24 cellular contexts compared by ENCODE assay signal in genomic region chr4:5752803-5753184, GRCh38. TPM values are rescaled to one million over a fixed set of nuclear protein-coding genes. Genes with fewer than 3 reads are reported as not detected.
A peak's percentile ranks its signal among the peaks of the same experiment; 100 is the strongest.
DNase-seq lines count a peak whose midpoint lies in the region; ATAC-seq and TF ChIP-seq lines count a peak whose summit lies in the region.
"Had no signal": no experiment of that assay in that cellular context is flagged by ENCODE, and none has a peak within 500 bp of the region (broad histone marks: within the 10 kb centered on the region; RNA-seq: fewer than 3 reads in every experiment).

No MANE protein-coding gene starts in this region.

- H3K9me3 ChIP-seq in AG04450 (ENCODE audit: control insufficient read depth, insufficient read depth, low read length) = peaks cover 5% of the 10 kb centered on the region; the same call in 1 of the 2 replicates
- H3K9me3 ChIP-seq in PC-3 (ENCODE audit: low read length) = no peaks in the 10 kb centered on the region
- H3K9me3 ChIP-seq: SJCRH30 had no signal

- H3K9ac ChIP-seq in PC-3 (ENCODE audit: low read length) (no peak overlapping the region), mesendoderm (ENCODE audit: low read length) (no peak overlapping the region)

- no peaks in the 10 kb centered on the region for H3K9me2 ChIP-seq in PC-3 (replicated peaks; ENCODE audit: low read length)

- no peak overlapping the region for H3K23ac ChIP-seq in mesendoderm (ENCODE audit: low read length)

- no peak overlapping the region for H3K18ac ChIP-seq in mesendoderm (ENCODE audit: low read length)

- H4K20me1 ChIP-seq in PC-3 (ENCODE audit: low read length) = no peaks in the 10 kb centered on the region

- TF ChIP-seq CTCF in AG04450 (IDR thresholded peaks at IDR 0.05; ENCODE audit: low read depth, low read length) (no peak), PC-3 (conservative IDR thresholded peaks at IDR 0.05; ENCODE audit: low read depth, low read length) (no peak), GM10266 (IDR thresholded peaks at IDR 0.05; ENCODE audit: control insufficient read depth, insufficient read depth, low read depth, missing control alignments) (no peak)

- no peak overlapping the region for H2AK5ac ChIP-seq in mesendoderm (ENCODE audit: low read length)

- no peak overlapping the region for H2BK15ac ChIP-seq in mesendoderm (replicated peaks; ENCODE audit: low read depth)

- H3K79me2 ChIP-seq in PC-3 (ENCODE audit: low read length) = no peaks in the 10 kb centered on the region
- H3K79me2 ChIP-seq in mesendoderm (ENCODE audit: control insufficient read depth, insufficient read depth, low read length) = no peaks in the 10 kb centered on the region

- CTCF ChIA-PET in AG04450 (lab: Charles Lee) = no interaction called here
- CTCF ChIA-PET in PC-3 (lab: Charles Lee) = no interaction called here

- no peak overlapping the region for H3K4me2 ChIP-seq in PC-3 (ENCODE audit: low read length)
- H3K4me2 ChIP-seq in mesendoderm (ENCODE audit: low read length) = no peak overlapping the region

- no CpG with 5 or more reads among the region's 15 CpGs for WGBS in mesendoderm (ENCODE audit: extremely low coverage, insufficient coverage, low lambda C conversion rate)

- peak overlapping the region; percentile 47 for H3K56ac ChIP-seq in mesendoderm (ENCODE audit: low read length)

- DNase-seq in AG04450 (ENCODE audit: low read depth, low spot score) = no peak
- no peak for DNase-seq in PC-3
- no peak for DNase-seq in epithelial cell of prostate (ENCODE audit: low read depth, low spot score)
- no peak for DNase-seq in mesendoderm
- no peak for DNase-seq in GM10266 (ENCODE audit: extremely low spot score)
- no peak for DNase-seq in H4 (ENCODE audit: low spot score)
- DNase-seq in NCI-H187 treated with DMSO at 0.1 percent for 48 hours (lab: John Stamatoyannopoulos, UW) = no peak
- DNase-seq: activated CD8-positive, alpha-beta T cell treated with anti-CD3 and anti-CD28 coated beads for 36 hours; activated naive CD4-positive, alpha-beta T cell treated with anti-CD3 and anti-CD28 coated beads, Interleukin-2, amount 50 U/mL, for 16 hours; activated T-cell treated with anti-CD3 and anti-CD28 coated beads, Interleukin-2, amount 50 U/mL, for 24 hours; CD4-positive, alpha-beta T cell; DMS53; dorsolateral prefrontal cortex; left cardiac atrium; MV-4-11; NCI-H2029; SJCRH30; stimulated activated CD4-positive, alpha-beta T cell treated with anti-CD3 and anti-CD28 coated beads, Interleukin-4, amount 100 ng/mL, for 24 hours; T-helper 17 cell had no signal

- no peak overlapping the region for H4K8ac ChIP-seq in mesendoderm (ENCODE audit: low read depth, low read length)

- H3K79me1 ChIP-seq in mesendoderm (ENCODE audit: low read length) = no peaks in the 10 kb centered on the region

- H4K5ac ChIP-seq in mesendoderm (ENCODE audit: low read length) = no peak overlapping the region

- intact Hi-C loops in PC-3 (cut with micrococcal nuclease) = no loop called here

- POLR2A ChIA-PET in AG04450 (lab: Yijun Ruan, JAX) (interaction anchor here (0.8 kb wide), 1 partner anchor 45 kb away, joined by 3 read pairs; the partner anchor contains the start of gene EVC2), PC-3 (lab: Charles Lee; ENCODE audit: unreplicated experiment) (no interaction called here)

- no peak overlapping the region for H2BK5ac ChIP-seq in mesendoderm (ENCODE audit: low read length)

- no peak overlapping the region for H3K4ac ChIP-seq in mesendoderm (ENCODE audit: low read depth, low read length)

- H3K4me3 ChIP-seq in AG04450 (ENCODE audit: low read depth, low read length) (no peak overlapping the region), PC-3 (ENCODE audit: low read length) (no peak overlapping the region), mesendoderm (ENCODE audit: low read length) (no peak overlapping the region)
- H3K4me3 ChIP-seq: dorsolateral prefrontal cortex, K562, SJCRH30, skin epidermis had no signal

- no peak overlapping the region for H2AFZ ChIP-seq in PC-3 (ENCODE audit: low read length)

- H3K27me3 ChIP-seq in AG04450 (ENCODE audit: control insufficient read depth, insufficient read depth, low read length) (no peaks in the 10 kb centered on the region), PC-3 (ENCODE audit: low read length) (no peaks in the 10 kb centered on the region), mesendoderm (ENCODE audit: insufficient read depth, low read length, poor library complexity) (no peaks in the 10 kb centered on the region)
- H3K27me3 ChIP-seq: SJCRH30 had no signal

- peaks cover 28% of the 10 kb centered on the region for H3K4me1 ChIP-seq in PC-3 (ENCODE audit: insufficient read depth, low read length)
- H3K4me1 ChIP-seq in mesendoderm (ENCODE audit: control insufficient read depth, low read depth, low read length) = peaks cover 6% of the 10 kb centered on the region

- H3K36me3 ChIP-seq in PC-3 (ENCODE audit: low read depth, low read length) = peaks cover 24% of the 10 kb centered on the region
- H3K36me3 ChIP-seq in mesendoderm (ENCODE audit: control insufficient read depth, insufficient read depth, low read length) = peaks cover 7% of the 10 kb centered on the region

- no peaks in the 10 kb centered on the region for H3F3A ChIP-seq in PC-3 (ENCODE audit: low read length, unreplicated experiment)

- H3K27ac ChIP-seq in AG04450 (ENCODE audit: low read depth, low read length) (peak overlapping the region; percentile 87), PC-3 (ENCODE audit: low read length) (peak overlapping the region; percentile 83), epithelial cell of prostate (peak overlapping the region; percentile 61), mesendoderm (ENCODE audit: low read depth, low read length) (no peak overlapping the region)
- H3K27ac ChIP-seq: dorsolateral prefrontal cortex, HL-60, SJCRH30 had no signal

- no peak overlapping the region for H2BK120ac ChIP-seq in mesendoderm (ENCODE audit: low read depth, low read length)

- ATAC-seq in PC-3 = no peak
- ATAC-seq in HG02970 (IDR thresholded peaks at IDR 0.05; ENCODE audit: low FRiP score, unreplicated experiment) = no peak
- ATAC-seq: activated CD8-positive, alpha-beta T cell treated with anti-CD3 and anti-CD28 coated beads for 36 hours; T-helper 17 cell had no signal

- no TSS peak for BruUV-seq in PC-3 (replicated peaks; lab: Mats Ljungman, UMichigan)

RNA-seq across cellular contexts. Expression of gene EVC, which starts 41.8 kb away (rescaled TPM):
- 11.5 and 15.8 TPM in 2 replicates for polyA plus RNA-seq in AG04450 (2011; rRNA removed)
- polyA minus RNA-seq in AG04450 (2011; rRNA and poly(A)+ RNA removed) = 21.9 and 22.1 TPM in 2 replicates
- total RNA-seq in PC-3 (2014; rRNA removed) = 22.7 and 29.9 TPM in 2 replicates
- polyA plus RNA-seq in mesendoderm (2013, experiment 1 of 2) = 2.5 TPM
- polyA plus RNA-seq in mesendoderm (2013, experiment 2 of 2) = 2.5 TPM
- total RNA-seq in H4 (2014; rRNA removed; shearing (Covaris generic)) = 5.5 and 6.7 TPM in 2 replicates

RNA-seq across cellular contexts. Expression of gene EVC2, which starts 44.4 kb away (rescaled TPM):
- 2.1 and 2.9 TPM in 2 replicates for polyA plus RNA-seq in AG04450 (2011; rRNA removed)
- 7.0 and 7.8 TPM in 2 replicates for polyA minus RNA-seq in AG04450 (2011; rRNA and poly(A)+ RNA removed)
- 3.2 and 4.5 TPM in 2 replicates for total RNA-seq in PC-3 (2014; rRNA removed)
- 3.1 TPM for polyA plus RNA-seq in mesendoderm (2013, experiment 1 of 2)
- polyA plus RNA-seq in mesendoderm (2013, experiment 2 of 2) = 2.8 TPM
- total RNA-seq in H4 (2014; rRNA removed; shearing (Covaris generic)) = 1.3 and 2.3 TPM in 2 replicates
- total RNA-seq: NCI-H460 had no signal
